In the genomic region with DNA sequence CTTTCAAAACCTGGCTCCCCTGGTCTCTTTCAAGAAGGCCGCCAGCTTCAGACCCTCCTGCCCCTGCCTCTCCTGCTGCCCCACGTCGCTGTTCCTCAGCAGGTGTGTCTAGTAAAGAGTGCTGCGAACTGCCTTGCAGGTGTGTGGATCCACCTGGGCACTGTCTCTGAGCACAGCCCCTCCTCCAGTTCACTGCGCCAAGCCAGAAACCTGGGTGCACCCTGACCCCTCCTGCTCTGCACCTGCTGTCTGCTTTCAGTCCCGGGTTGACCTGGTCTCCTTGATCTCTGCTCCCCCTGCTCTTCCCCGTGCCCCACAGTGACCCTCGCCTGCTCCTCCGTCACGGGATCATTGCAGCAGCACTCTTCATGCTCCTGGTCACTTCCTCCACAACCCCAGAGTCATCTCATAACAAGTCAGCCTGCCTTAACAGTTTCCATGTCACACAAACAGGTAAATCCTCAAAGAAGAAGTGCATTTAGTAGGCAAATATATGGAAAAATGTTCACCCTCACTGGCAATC, we compare ENCODE assay signal across 20 cellular contexts. TPM values are rescaled to one million over a fixed set of nuclear protein-coding genes. Genes with fewer than 3 reads are reported as not detected.
DNase-seq lines count a peak whose midpoint lies in the region; ATAC-seq and TF ChIP-seq lines count a peak whose summit lies in the region.
"Had no signal": no experiment of that assay in that cellular context is flagged by ENCODE, and none has a peak within 500 bp of the region (broad histone marks: within the 10 kb centered on the region; RNA-seq: fewer than 3 reads in every experiment).

No MANE protein-coding gene starts in this region.

- H3K36me3 Mint-ChIP-seq in chondrocyte (ENCODE audit: low read depth) (peaks cover 6% of the 10 kb centered on the region), neural progenitor cell (peaks cover 3% of the 10 kb centered on the region)

- H2AFZ ChIP-seq in neural progenitor cell (replicated peaks), result no peak overlapping the region

- no peaks in the 10 kb centered on the region for H3K36me3 ChIP-seq in neural progenitor cell
- H3K36me3 ChIP-seq: BLaER1, HAP-1 had no signal

- no peak overlapping the region for H3K4me3 ChIP-seq in neural progenitor cell
- H3K4me3 ChIP-seq: BLaER1, HAP-1 had no signal

- H3F3A ChIP-seq in neural progenitor cell (ENCODE audit: low read depth), result peaks cover 5% of the 10 kb centered on the region

- no peaks in the 10 kb centered on the region for H3K27me3 Mint-ChIP-seq in chondrocyte (ENCODE audit: low read depth)
- H3K27me3 Mint-ChIP-seq in neural progenitor cell (ENCODE audit: insufficient read depth, low read depth), result peaks cover 6% of the 10 kb centered on the region
- H3K27me3 Mint-ChIP-seq: CD4-positive, alpha-beta T cell had no signal

- peaks cover 7% of the 10 kb centered on the region for H3K4me1 ChIP-seq in neural progenitor cell
- H3K4me1 ChIP-seq: HAP-1 had no signal

- H3K4me2 ChIP-seq in neural progenitor cell, result no peak overlapping the region

- no peaks in the 10 kb centered on the region for H3K79me2 ChIP-seq in neural progenitor cell (ENCODE audit: low read depth)

- no peaks in the 10 kb centered on the region for H3K27me3 ChIP-seq in neural progenitor cell
- H3K27me3 ChIP-seq: BLaER1 had no signal

- TF ChIP-seq CTCF in chondrocyte (IDR thresholded peaks at IDR 0.05) (no peak), neural progenitor cell (IDR thresholded peaks at IDR 0.05) (no peak)

- no peaks in the 10 kb centered on the region for H3K9me3 ChIP-seq in neural progenitor cell (ENCODE audit: low read depth)
- H3K9me3 ChIP-seq: HAP-1 had no signal

- H3K4me1 Mint-ChIP-seq in chondrocyte (ENCODE audit: low read depth), result peaks cover 15% of the 10 kb centered on the region
- H3K4me1 Mint-ChIP-seq in neural progenitor cell, result peaks cover 28% of the 10 kb centered on the region

- H3K9ac ChIP-seq in neural progenitor cell, result no peak overlapping the region
- H3K9ac ChIP-seq: BLaER1 had no signal

- DNase-seq in NCI-H526 (lab: John Stamatoyannopoulos, UW) (peak; percentile 95 to 97), chondrocyte (ENCODE audit: low spot score) (peak; percentile 71), neural progenitor cell (ENCODE audit: low spot score) (no peak), NCI-H2196 (lab: John Stamatoyannopoulos, UW; ENCODE audit: unreplicated experiment) (no peak)
- DNase-seq in effector CD8-positive, alpha-beta T cell (lab: John Stamatoyannopoulos, UW), result no peak
- DNase-seq: CD4-positive, alpha-beta T cell; COR-L47; DMS79; KG1; NCI-H1105 treated with DMSO at 0.1 percent for 48 hours; NCI-H1694; NCI-H2081 treated with DMSO at 0.1 percent for 48 hours; NCI-H2171 treated with DMSO at 0.1 percent for 48 hours; NCI-H446; NK-92 treated with Interleukin-12 subunit alpha and Interleukin-12 subunit beta, amount 100 ng/mL, for 24 hours had no signal

- H3K9me3 Mint-ChIP-seq in chondrocyte (ENCODE audit: low read depth), result no peaks in the 10 kb centered on the region
- H3K9me3 Mint-ChIP-seq in neural progenitor cell, result peaks cover 3% of the 10 kb centered on the region
- H3K9me3 Mint-ChIP-seq: CD4-positive, alpha-beta T cell had no signal

- no peak for ATAC-seq in HG03045 (IDR thresholded peaks at IDR 0.05; ENCODE audit: unreplicated experiment)
- no peak for ATAC-seq in HG02840 (IDR thresholded peaks at IDR 0.05; ENCODE audit: low FRiP score, unreplicated experiment)

- no peak overlapping the region for H3K4me3 Mint-ChIP-seq in chondrocyte (ENCODE audit: unreplicated experiment)
- H3K4me3 Mint-ChIP-seq in neural progenitor cell, result no peak overlapping the region
- H3K4me3 Mint-ChIP-seq: CD4-positive, alpha-beta T cell had no signal

- no peaks in the 10 kb centered on the region for H4K20me1 ChIP-seq in neural progenitor cell (ENCODE audit: low read depth)
- H4K20me1 ChIP-seq: BLaER1 had no signal

- H3K27ac ChIP-seq in neural progenitor cell, result no peak overlapping the region
- H3K27ac ChIP-seq: BLaER1, HL-60 had no signal

- H3K27ac Mint-ChIP-seq in chondrocyte (ENCODE audit: unreplicated experiment) (no peak overlapping the region), neural progenitor cell (peak overlapping the region; percentile 51)
- H3K27ac Mint-ChIP-seq: CD4-positive, alpha-beta T cell had no signal

RNA-seq across cellular contexts. Expression of gene A3GALT2, which starts 6.5 kb away (rescaled TPM):
- total RNA-seq in chondrocyte (0.27 TPM in 1 of 3 replicates, not detected in the others), neural progenitor cell (ENCODE audit: low replicate concordance) (not detected in 2 replicates)
- total RNA-seq: CD4-positive, alpha-beta T cell had no signal

RNA-seq across cellular contexts. Expression of gene ZNF362, which starts 58.1 kb away (rescaled TPM):
- total RNA-seq in chondrocyte, result 84.1 to 122 TPM (median 85.0 TPM) in 3 replicates
- total RNA-seq in neural progenitor cell (ENCODE audit: low replicate concordance), result 10.9 and 27.9 TPM in 2 replicates

Comparison
In these comparisons a context has a peak if more than half of its experiments do, and no peak if none do; other contexts are left out.
1. DNase-seq: peak in NCI-H526 (2 of 2) and chondrocyte (single experiment); none in neural progenitor cell (single experiment), effector CD8-positive, alpha-beta T cell (single experiment) and NCI-H2196 (single experiment).